Comparison of ENCODE assay signal across 11 cellular contexts in the genomic region with DNA sequence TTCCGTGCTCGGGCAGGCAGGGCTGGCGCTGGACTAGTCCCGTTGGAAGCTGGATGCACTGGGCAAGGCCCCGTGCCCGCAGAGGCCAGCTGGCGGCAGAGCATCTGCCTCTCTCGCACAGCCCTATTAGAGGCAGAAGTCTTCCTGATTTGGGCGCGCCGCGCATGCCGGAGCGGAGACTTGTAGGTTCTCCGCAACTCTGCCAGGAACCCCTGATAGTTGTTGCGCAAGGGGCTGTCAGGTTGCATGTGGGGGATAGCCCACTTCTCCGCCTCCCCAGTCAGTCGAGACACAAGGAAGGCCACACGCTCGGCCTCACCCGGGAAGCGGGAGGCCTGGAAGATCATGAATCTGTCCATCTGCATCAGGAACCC. TPM values are rescaled to one million over a fixed set of nuclear protein-coding genes. Genes with fewer than 3 reads are reported as not detected.
DNase-seq lines count a peak whose midpoint lies in the region; TF ChIP-seq lines count a peak whose summit lies in the region.
"Had no signal": no experiment of that assay in that cellular context is flagged by ENCODE, and none has a peak within 500 bp of the region (broad histone marks: within the 10 kb centered on the region; RNA-seq: fewer than 3 reads in every experiment).

No MANE protein-coding gene starts in this region.

- no peak overlapping the region for H3K27ac Mint-ChIP-seq in neural crest cell (ENCODE audit: unreplicated experiment)

- H3K27ac ChIP-seq in BLaER1 treated with 17β-estradiol and CSF1 and Interleukin-3, amounts not matched to agents 10 nM and 100 nM = peak overlapping the region in 4 of 11 experiments; percentile 88 to 93 (median 92); a peak in 5 of 22 replicates
- H3K27ac ChIP-seq: HL-60 had no signal

- peak overlapping the region; percentile 93 to 100 (median 97) for H3K4me2 ChIP-seq in BLaER1 treated with 17β-estradiol and CSF1 and Interleukin-3, amounts not matched to agents 10 nM and 100 nM

- peaks cover 31% of the 10 kb centered on the region for H3K36me3 Mint-ChIP-seq in neural crest cell (ENCODE audit: low read depth)

- peaks cover 11% of the 10 kb centered on the region for H3K4me1 Mint-ChIP-seq in neural crest cell

- H3K9me3 Mint-ChIP-seq in neural crest cell = peaks cover 10% of the 10 kb centered on the region

- H3K4me3 Mint-ChIP-seq in neural crest cell = peak overlapping the region; percentile 82

- H3K4me1 ChIP-seq in BLaER1 treated with 17β-estradiol and CSF1 and Interleukin-3, amounts not matched to agents 10 nM and 100 nM = peaks cover 17 to 50% (median 36%) of the 10 kb centered on the region in 10 experiments

- H3K4me3 ChIP-seq in BLaER1 treated with 17β-estradiol and CSF1 and Interleukin-3, amounts not matched to agents 10 nM and 100 nM = peak overlapping the region; percentile 76 to 92 (median 88); a peak in 18 of 20 replicates
- peak overlapping the region; percentile 76 for H3K4me3 ChIP-seq in Jurkat, Clone E6-1 (ENCODE audit: low read length)
- peak overlapping the region; percentile 65 for H3K4me3 ChIP-seq in choroid plexus epithelial cell (ENCODE audit: low read depth, low read length)

- H4K20me1 ChIP-seq in BLaER1 treated with 17β-estradiol and CSF1 and Interleukin-3, amounts not matched to agents 10 nM and 100 nM = peaks cover 0 to 51% (median 0%) of the 10 kb centered on the region in 11 experiments; a peak in 4 of 22 replicates

- peaks cover 0 to 42% (median 28%) of the 10 kb centered on the region in 11 experiments; a peak in 21 of 22 replicates for H3K36me3 ChIP-seq in BLaER1 treated with 17β-estradiol and CSF1 and Interleukin-3, amounts not matched to agents 10 nM and 100 nM
- H3K36me3 ChIP-seq: right lobe of liver had no signal

- peaks cover 18 to 41% (median 25%) of the 10 kb centered on the region in 11 experiments for H3K9me3 ChIP-seq in BLaER1 treated with 17β-estradiol and CSF1 and Interleukin-3, amounts not matched to agents 10 nM and 100 nM (replicated peaks in 1 of 11)
- H3K9me3 ChIP-seq: right lobe of liver had no signal

- DNase-seq in Jurkat, Clone E6-1 (ENCODE audit: low read depth, low spot score) = no peak
- DNase-seq in choroid plexus epithelial cell (ENCODE audit: low read depth) (no peak), neural crest cell (ENCODE audit: low read depth, low spot score) (no peak), NCI-H510A treated with DMSO at 0.1 percent for 48 hours (lab: John Stamatoyannopoulos, UW) (no peak), medulla oblongata (ENCODE audit: extremely low spot score) (no peak), AG08396 (ENCODE audit: low spot score) (no peak), NCI-H2081 (lab: John Stamatoyannopoulos, UW) (no peak)
- DNase-seq: tibial artery had no signal

- no peaks in the 10 kb centered on the region for H3K27me3 ChIP-seq in BLaER1 treated with 17β-estradiol and CSF1 and Interleukin-3, amounts not matched to agents 10 nM and 100 nM
- H3K27me3 ChIP-seq: right lobe of liver, tibial artery had no signal

- H3K9ac ChIP-seq in BLaER1 treated with 17β-estradiol and CSF1 and Interleukin-3, amounts not matched to agents 10 nM and 100 nM = peak overlapping the region in 8 of 11 experiments; percentile 85 to 94 (median 93); a peak in 7 of 22 replicates

- no peak for TF ChIP-seq CTCF in choroid plexus epithelial cell (conservative IDR thresholded peaks at IDR 0.05; ENCODE audit: low read depth, low read length)
- no peak for TF ChIP-seq CTCF in neural crest cell (conservative IDR thresholded peaks at IDR 0.05)

- H3K27me3 Mint-ChIP-seq in neural crest cell (ENCODE audit: low read depth) = no peaks in the 10 kb centered on the region

RNA-seq across cellular contexts. Expression of a gene that starts 1.2 kb away (rescaled TPM):
- 17.1 TPM for polyA plus RNA-seq in Jurkat, Clone E6-1 (2012; ENCODE audit: insufficient read depth, insufficient read length)
- total RNA-seq in neural crest cell = 45.0 and 45.6 TPM in 2 replicates
